12 cellular contexts compared by ENCODE assay signal in the genomic region with DNA sequence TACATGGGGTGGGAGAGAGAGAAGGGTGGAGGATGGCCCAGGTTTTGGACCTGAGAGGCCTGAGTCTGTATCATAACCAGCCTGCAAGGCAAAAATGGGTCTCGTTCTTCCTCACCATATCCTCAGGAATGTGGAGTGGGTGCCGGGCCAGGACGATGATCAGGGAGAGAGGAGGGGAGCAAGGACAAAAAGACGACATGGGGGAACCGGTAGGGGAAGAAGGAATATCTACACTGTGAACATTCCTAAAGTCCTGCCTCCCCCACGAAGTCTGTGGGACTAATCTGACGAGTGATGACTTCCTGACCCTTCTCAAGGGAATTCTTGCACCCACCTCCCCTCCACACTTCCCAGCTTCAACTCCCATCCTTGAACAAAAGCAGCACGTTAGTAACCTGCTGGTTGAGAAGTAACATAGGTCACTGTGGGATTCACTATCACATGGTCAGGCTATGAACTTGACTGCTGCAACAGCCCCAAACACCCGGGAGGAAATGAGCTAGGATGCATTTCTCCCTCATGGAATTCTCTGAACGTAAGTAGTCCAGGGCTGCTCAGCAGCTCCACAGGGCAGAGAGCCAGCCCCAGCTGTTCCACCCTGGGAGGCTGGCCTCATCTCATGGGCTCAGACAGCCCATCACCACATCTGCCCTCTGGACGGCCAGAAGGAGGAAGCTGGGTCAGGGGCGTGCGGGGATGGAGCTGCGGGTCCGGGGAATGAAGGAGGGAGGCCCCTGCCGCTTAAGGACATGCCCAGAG. TPM values are rescaled to one million over a fixed set of nuclear protein-coding genes. Genes with fewer than 3 reads are reported as not detected.
DNase-seq lines count a peak whose midpoint lies in the region; ATAC-seq and TF ChIP-seq lines count a peak whose summit lies in the region.
"Had no signal": no experiment of that assay in that cellular context is flagged by ENCODE, and none has a peak within 500 bp of the region (broad histone marks: within the 10 kb centered on the region; RNA-seq: fewer than 3 reads in every experiment).

No MANE protein-coding gene starts in this region.

- intact Hi-C loops in mucosa of descending colon (cut with DNase I, micrococcal nuclease) (no loop called here), vagina (cut with DNase I) (no loop called here), PC-9 (cut with micrococcal nuclease; ENCODE audit: unreplicated experiment) (no loop called here)

- TF ChIP-seq CTCF in foreskin fibroblast (IDR thresholded peaks at IDR 0.05; ENCODE audit: low read depth, low read length) (no peak), mucosa of descending colon (IDR thresholded peaks at IDR 0.05) (no peak), vagina (IDR thresholded peaks at IDR 0.05) (no peak), PC-9 (conservative IDR thresholded peaks at IDR 0.05) (no peak)

- BruUV-seq in PC-9 (replicated peaks; lab: Mats Ljungman, UMichigan), result no TSS peak

- H2AFZ ChIP-seq in PC-9, result no peak overlapping the region

- H3K27ac ChIP-seq in vagina (no peak overlapping the region), PC-9 (no peak overlapping the region)
- H3K27ac ChIP-seq: pancreas had no signal

- TF ChIP-seq POLR2A in vagina (IDR thresholded peaks at IDR 0.05), result no peak

- H3F3A ChIP-seq in PC-9 (ENCODE audit: insufficient read depth, low read depth), result peaks cover 6% of the 10 kb centered on the region

- no peaks in the 10 kb centered on the region for H3K79me2 ChIP-seq in PC-9 (ENCODE audit: low read depth)

- H3K4me3 ChIP-seq in foreskin fibroblast (ENCODE audit: low read depth in 1 of 2, low read length in 2 of 2), result no peak overlapping the region
- H3K4me3 ChIP-seq in mucosa of descending colon, result no peak overlapping the region
- H3K4me3 ChIP-seq in vagina, result no peak overlapping the region
- no peak overlapping the region for H3K4me3 ChIP-seq in PC-9
- H3K4me3 ChIP-seq: pancreas had no signal

- no peaks in the 10 kb centered on the region; the same call in 1 of the 2 replicates for H3K9me2 ChIP-seq in PC-9 (ENCODE audit: insufficient read depth)

- no peaks in the 10 kb centered on the region for H4K20me1 ChIP-seq in PC-9 (ENCODE audit: insufficient read depth)

- H3K4me1 ChIP-seq in mucosa of descending colon (ENCODE audit: low read depth) (no peaks in the 10 kb centered on the region), vagina (peaks cover 7% of the 10 kb centered on the region), PC-9 (replicated peaks; ENCODE audit: insufficient read depth) (peaks cover 6% of the 10 kb centered on the region)
- H3K4me1 ChIP-seq: pancreas had no signal

- peak; percentile 36 for ATAC-seq in mucosa of descending colon
- ATAC-seq in GM21576 (IDR thresholded peaks at IDR 0.05; ENCODE audit: unreplicated experiment), result no peak

- POLR2A ChIA-PET in PC-9 (lab: Charles Lee; ENCODE audit: unreplicated experiment), result no interaction called here

- H3K27me3 ChIP-seq in vagina, result no peaks in the 10 kb centered on the region
- H3K27me3 ChIP-seq in PC-9 (ENCODE audit: insufficient read depth, low read depth), result no peaks in the 10 kb centered on the region
- H3K27me3 ChIP-seq: pancreas had no signal

- DNase-seq in AG20443 (ENCODE audit: low spot score), result peak; percentile 66
- DNase-seq in UCSD-AML1 (lab: John Stamatoyannopoulos, UW; ENCODE audit: unreplicated experiment), result peak; percentile 52
- DNase-seq in foreskin fibroblast, result peak; percentile 68 to 78
- no peak for DNase-seq in mucosa of descending colon
- no peak for DNase-seq in AML-193 (lab: John Stamatoyannopoulos, UW)
- no peak for DNase-seq in vagina (ENCODE audit: extremely low spot score in 2 of 2)
- DNase-seq in PC-9, result no peak
- DNase-seq: activated B cell treated with CpG ODN at 0.5 μM for 24 hours; pancreas; stimulated activated CD4-positive, alpha-beta T cell treated with anti-CD3 and anti-CD28 coated beads, Interleukin-1b, Interleukin-23, amount 100 ng/mL, for 48 hours had no signal

- CTCF ChIA-PET in PC-9 (lab: Charles Lee), result interaction anchor here (0.6 kb wide), 1 partner anchor 48 kb away, joined by 8 read pairs; no protein-coding TSS in a partner anchor

- H3K36me3 ChIP-seq in mucosa of descending colon (ENCODE audit: low read depth) (no peaks in the 10 kb centered on the region), vagina (no peaks in the 10 kb centered on the region), PC-9 (ENCODE audit: low read depth) (no peaks in the 10 kb centered on the region)
- H3K36me3 ChIP-seq: pancreas had no signal

- no peak overlapping the region for H3K4me2 ChIP-seq in PC-9

- H3K9me3 ChIP-seq in mucosa of descending colon (no peaks in the 10 kb centered on the region), vagina (no peaks in the 10 kb centered on the region), PC-9 (ENCODE audit: insufficient read depth, low read depth) (no peaks in the 10 kb centered on the region)
- H3K9me3 ChIP-seq: pancreas had no signal

RNA-seq across cellular contexts. Expression of a gene that starts 36.8 kb away (rescaled TPM):
- 10 to 100 TPM; 34.3 to 82.5 (median 72.9) TPM for total RNA-seq in mucosa of descending colon
- total RNA-seq in vagina, result 334 TPM
- total RNA-seq in PC-9 (2021), result 0.48 and 0.88 TPM in 2 replicates
- total RNA-seq: activated B cell treated with CpG ODN at 0.5 μM for 24 hours, B cell had no signal

RNA-seq across cellular contexts. Expression of a gene that starts 38.9 kb away (rescaled TPM):
- 100 to 1,000 TPM; 452 to 723 (median 672) TPM for total RNA-seq in mucosa of descending colon
- total RNA-seq in vagina, result 366 TPM
- 319 and 374 TPM in 2 replicates for total RNA-seq in PC-9 (2021)

Comparison
In these comparisons a context has a peak if more than half of its experiments do, and no peak if none do; other contexts are left out.
1. DNase-seq: peak in AG20443 (single experiment), UCSD-AML1 (single experiment) and foreskin fibroblast (2 of 2); none in mucosa of descending colon (0 of 3), AML-193 (0 of 2), vagina (0 of 2) and PC-9 (0 of 2).
2. RNA of a gene that starts 36.8 kb away (total RNA-seq): 334 TPM in vagina (single experiment) and 34.3 to 82.5 TPM in mucosa of descending colon; 0.48 to 0.88 TPM in PC-9; every median in the first group is over 10 times any median in the second.